22 cellular contexts compared by ENCODE assay signal in the genomic region with DNA sequence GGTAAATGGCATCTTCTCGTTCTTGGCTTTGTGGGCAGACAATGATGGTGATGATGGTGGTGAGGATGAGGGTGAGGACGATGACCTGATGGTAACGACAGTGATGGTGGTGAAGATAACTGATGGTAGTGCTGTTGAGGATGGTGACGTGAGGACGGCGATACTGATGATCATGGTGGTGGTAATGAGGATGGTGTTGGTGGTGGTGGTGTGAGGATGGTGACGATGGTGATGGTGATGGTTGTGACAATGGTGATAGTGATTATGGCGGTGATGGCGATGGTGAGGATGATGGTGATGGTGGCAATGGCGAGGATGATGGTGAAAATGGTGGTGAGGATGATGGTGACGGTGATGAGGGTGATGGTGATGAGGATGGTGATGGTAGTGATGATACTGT. TPM values are rescaled to one million over a fixed set of nuclear protein-coding genes. Genes with fewer than 3 reads are reported as not detected.
DNase-seq lines count a peak whose midpoint lies in the region; ATAC-seq, FAIRE-seq and TF ChIP-seq lines count a peak whose summit lies in the region.
"Had no signal": no experiment of that assay in that cellular context is flagged by ENCODE, and none has a peak within 500 bp of the region (broad histone marks: within the 10 kb centered on the region; RNA-seq: fewer than 3 reads in every experiment).

No MANE protein-coding gene starts in this region.

- H3K9me3 ChIP-seq in HEK293 (ENCODE audit: control insufficient read depth, insufficient read depth, low read depth, low read length) (no peaks in the 10 kb centered on the region), T-helper 17 cell (ENCODE audit: control insufficient read depth, low read length, poor library complexity, severe bottlenecking) (no peaks in the 10 kb centered on the region), trophoblast cell (ENCODE audit: insufficient read depth, low read depth, low read length) (peaks cover 4% of the 10 kb centered on the region)
- H3K9me3 ChIP-seq: SJCRH30 had no signal

- H3K79me1 ChIP-seq in trophoblast cell (ENCODE audit: low read length) = no peaks in the 10 kb centered on the region

- H3K4me1 Mint-ChIP-seq in T-helper 17 cell (peaks cover 16% of the 10 kb centered on the region), endothelial cell (ENCODE audit: unreplicated experiment) (no peaks in the 10 kb centered on the region)

- H3K27ac Mint-ChIP-seq in T-helper 17 cell = peak overlapping the region; percentile 86
- H3K27ac Mint-ChIP-seq in endothelial cell (ENCODE audit: unreplicated experiment) = peak overlapping the region; percentile 7
- H3K27ac Mint-ChIP-seq: B cell had no signal

- no peak overlapping the region for H3K18ac ChIP-seq in trophoblast cell (ENCODE audit: low read length)

- no peak overlapping the region for H4K12ac ChIP-seq in trophoblast cell (ENCODE audit: low read depth, low read length)

- H2AFZ ChIP-seq in trophoblast cell (ENCODE audit: insufficient read depth, low read length, poor library complexity) = no peak overlapping the region

- H4K91ac ChIP-seq in trophoblast cell (ENCODE audit: low read depth, low read length) = no peak overlapping the region

- no peak for DNase-seq in T-helper 17 cell
- no peak for DNase-seq in endothelial cell (ENCODE audit: low spot score)
- no peak for DNase-seq in trophoblast cell
- no peak for DNase-seq in cerebellar nuclear complex (lab: John Stamatoyannopoulos, UW)
- DNase-seq in frontal cortex (ENCODE audit: low spot score in 2 of 2) = no peak
- DNase-seq: KG1; NCI-H1048; NCI-H1417; NCI-H1694; NCI-H2029 treated with DMSO at 0.1 percent for 48 hours; NCI-H446 treated with DMSO at 0.1 percent for 48 hours; NCI-H526; NK-92 treated with Interleukin-12 subunit alpha and Interleukin-12 subunit beta, amount 100 ng/mL, for 24 hours; PC-3; SJCRH30 had no signal

- H3K36me3 ChIP-seq in HEK293 (ENCODE audit: control insufficient read depth in 2 of 2, insufficient read depth in 1 of 2, low read length in 2 of 2) (no peaks in the 10 kb centered on the region), trophoblast cell (ENCODE audit: control insufficient read depth in 1 of 2, insufficient read depth in 2 of 2, low read length in 2 of 2) (peaks cover 3 to 5% of the 10 kb centered on the region in 2 experiments)
- H3K36me3 ChIP-seq: SJCRH30 had no signal

- H4K8ac ChIP-seq in trophoblast cell (ENCODE audit: low read depth, low read length) = no peak overlapping the region

- no peak for ATAC-seq in T-helper 17 cell
- no peak for ATAC-seq in HG02610 (IDR thresholded peaks at IDR 0.05; ENCODE audit: unreplicated experiment)
- ATAC-seq: PC-3, Right ventricle myocardium inferior, SK-N-SH treated with all-trans-retinoic acid at 6 μM for 48 hours had no signal

- TF ChIP-seq CTCF in HEK293 (tag by site-specific recombination; IDR thresholded peaks at IDR 0.05) = no peak
- no peak for TF ChIP-seq CTCF in endothelial cell (IDR thresholded peaks at IDR 0.05; ENCODE audit: unreplicated experiment)

- WGBS in trophoblast cell (ENCODE audit: extremely low coverage, insufficient coverage, insufficient read length) = no CpG with 5 or more reads among the region's 11 CpGs

- H3K27ac ChIP-seq in HEK293 (ENCODE audit: extremely low read depth, low read depth, low read length) = no peak overlapping the region
- no peak overlapping the region for H3K27ac ChIP-seq in trophoblast cell (ENCODE audit: low read depth, low read length)
- H3K27ac ChIP-seq: C4-2B, SJCRH30 had no signal

- H3K27me3 Mint-ChIP-seq in T-helper 17 cell (no peaks in the 10 kb centered on the region), endothelial cell (ENCODE audit: unreplicated experiment) (peaks cover 6% of the 10 kb centered on the region)
- H3K27me3 Mint-ChIP-seq: B cell had no signal

- H2BK5ac ChIP-seq in trophoblast cell (ENCODE audit: low read depth, low read length, poor library complexity) = no peak overlapping the region

- no peak overlapping the region for H3K14ac ChIP-seq in trophoblast cell (ENCODE audit: low read length)

- H3K4me1 ChIP-seq in HEK293 (ENCODE audit: control insufficient read depth, insufficient read depth, low read length) (no peaks in the 10 kb centered on the region), trophoblast cell (ENCODE audit: control insufficient read depth in 1 of 2, insufficient read depth in 2 of 2, low read length in 2 of 2) (no peaks in the 10 kb centered on the region)
- H3K4me1 ChIP-seq: SJCRH30 had no signal

- H3K23ac ChIP-seq in trophoblast cell (ENCODE audit: low read length) = peak overlapping the region; percentile 11

- POLR2A ChIA-PET in HEK293 (lab: Yijun Ruan, JAX) = no interaction called here

- no peaks in the 10 kb centered on the region for H3K27me3 ChIP-seq in trophoblast cell (ENCODE audit: insufficient read depth, low read length)
- H3K27me3 ChIP-seq: SJCRH30 had no signal

- H3K79me2 ChIP-seq in trophoblast cell (ENCODE audit: control insufficient read depth, insufficient read depth, low read length, poor library complexity) = no peaks in the 10 kb centered on the region

- no peak overlapping the region for H2BK12ac ChIP-seq in trophoblast cell (ENCODE audit: low read length)

- FAIRE-seq in frontal cortex (lab: Jason Lieb, UNC) = no peak
- FAIRE-seq: H54 had no signal

- H3K36me3 Mint-ChIP-seq in T-helper 17 cell (ENCODE audit: low read depth) (peaks cover 5% of the 10 kb centered on the region), endothelial cell (ENCODE audit: low read depth, unreplicated experiment) (peaks cover 5% of the 10 kb centered on the region)

- H3K4me3 Mint-ChIP-seq in T-helper 17 cell (peak overlapping the region; percentile 83), endothelial cell (ENCODE audit: unreplicated experiment) (peak overlapping the region; percentile 44)
- H3K4me3 Mint-ChIP-seq: B cell had no signal

- no peak overlapping the region for H3K4me2 ChIP-seq in trophoblast cell (ENCODE audit: low read length)

- no peak overlapping the region for H2BK120ac ChIP-seq in trophoblast cell (ENCODE audit: insufficient read depth, low read length, poor library complexity)

- CTCF ChIA-PET in HEK293 (lab: Yijun Ruan, JAX) = interaction anchor here (0.5 to 1.3 kb wide), 2 partner anchors 17 to 188 kb away, joined by 3 to 4 read pairs; no protein-coding TSS in a partner anchor

- no peak overlapping the region for H2AK5ac ChIP-seq in trophoblast cell (ENCODE audit: low read length)

- no peak overlapping the region for H3K9ac ChIP-seq in trophoblast cell (ENCODE audit: low read length)

- no peaks in the 10 kb centered on the region for H3K9me3 Mint-ChIP-seq in endothelial cell (ENCODE audit: unreplicated experiment)

- H3K4me3 ChIP-seq in HEK293 (ENCODE audit: low read depth, low read length) = no peak overlapping the region
- H3K4me3 ChIP-seq in trophoblast cell (ENCODE audit: low read depth, low read length) = no peak overlapping the region
- H3K4me3 ChIP-seq: SJCRH30 had no signal

- no peak overlapping the region for H3K4ac ChIP-seq in trophoblast cell (ENCODE audit: low read depth, low read length)

TF ChIP-seq in HEK293, 187 proteins besides CTCF, POLR2A, EP300 and RAD21 (continues in another document):
- no peak for TF ChIP-seq ZNF48 (tag by site-specific recombination; IDR thresholded peaks at IDR 0.05)
- TF ChIP-seq MYNN (tag by site-specific recombination; IDR thresholded peaks at IDR 0.05; ENCODE audit: borderline replicate concordance) = no peak
- TF ChIP-seq ZNF175 (tag by site-specific recombination; IDR thresholded peaks at IDR 0.05) = no peak
- no peak for TF ChIP-seq ZBTB17 (tag by site-specific recombination; IDR thresholded peaks at IDR 0.05)
- TF ChIP-seq, protein P1, sequence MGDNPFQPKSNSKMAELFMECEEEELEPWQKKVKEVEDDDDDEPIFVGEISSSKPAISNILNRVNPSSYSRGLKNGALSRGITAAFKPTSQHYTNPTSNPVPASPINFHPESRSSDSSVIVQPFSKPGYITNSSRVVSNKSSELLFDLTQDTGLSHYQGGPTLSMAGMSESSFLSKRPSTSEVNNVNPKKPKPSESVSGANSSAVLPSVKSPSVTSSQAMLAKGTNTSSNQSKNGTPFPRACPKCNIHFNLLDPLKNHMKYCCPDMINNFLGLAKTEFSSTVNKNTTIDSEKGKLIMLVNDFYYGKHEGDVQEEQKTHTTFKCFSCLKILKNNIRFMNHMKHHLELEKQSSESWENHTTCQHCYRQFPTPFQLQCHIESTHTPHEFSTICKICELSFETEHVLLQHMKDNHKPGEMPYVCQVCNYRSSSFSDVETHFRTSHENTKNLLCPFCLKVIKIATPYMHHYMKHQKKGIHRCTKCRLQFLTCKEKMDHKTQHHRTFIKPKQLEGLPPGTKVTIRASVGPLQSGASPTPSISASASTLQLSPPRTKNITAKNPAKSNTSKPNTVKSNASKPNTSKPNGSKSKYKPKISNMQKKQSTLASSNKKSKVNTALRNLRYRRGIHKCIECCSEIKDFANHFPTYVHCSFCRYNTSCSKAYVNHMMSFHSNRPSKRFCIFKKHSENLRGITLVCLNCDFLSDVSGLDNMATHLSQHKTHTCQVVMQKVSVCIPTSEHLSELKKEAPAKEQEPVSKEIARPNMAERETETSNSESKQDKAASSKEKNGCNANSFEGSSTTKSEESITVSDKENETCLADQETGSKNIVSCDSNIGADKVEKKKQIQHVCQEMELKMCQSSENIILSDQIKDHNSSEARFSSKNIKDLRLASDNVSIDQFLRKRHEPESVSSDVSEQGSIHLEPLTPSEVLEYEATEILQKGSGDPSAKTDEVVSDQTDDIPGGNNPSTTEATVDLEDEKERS (tag by site-specific recombination; IDR thresholded peaks at IDR 0.05) = no peak
- TF ChIP-seq, protein P2, sequence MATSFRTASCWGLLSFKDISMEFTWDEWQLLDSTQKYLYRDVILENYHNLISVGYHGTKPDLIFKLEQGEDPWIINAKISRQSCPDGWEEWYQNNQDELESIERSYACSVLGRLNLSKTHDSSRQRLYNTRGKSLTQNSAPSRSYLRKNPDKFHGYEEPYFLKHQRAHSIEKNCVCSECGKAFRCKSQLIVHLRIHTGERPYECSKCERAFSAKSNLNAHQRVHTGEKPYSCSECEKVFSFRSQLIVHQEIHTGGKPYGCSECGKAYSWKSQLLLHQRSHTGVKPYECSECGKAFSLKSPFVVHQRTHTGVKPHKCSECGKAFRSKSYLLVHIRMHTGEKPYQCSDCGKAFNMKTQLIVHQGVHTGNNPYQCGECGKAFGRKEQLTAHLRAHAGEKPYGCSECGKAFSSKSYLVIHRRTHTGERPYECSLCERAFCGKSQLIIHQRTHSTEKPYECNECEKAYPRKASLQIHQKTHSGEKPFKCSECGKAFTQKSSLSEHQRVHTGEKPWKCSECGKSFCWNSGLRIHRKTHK (tag by site-specific recombination; IDR thresholded peaks at IDR 0.05) = no peak
- TF ChIP-seq ZNF658 (tag by site-specific recombination; IDR thresholded peaks at IDR 0.05) = peak; percentile 58; the same call in 1 of the 2 replicates
- TF ChIP-seq ZBTB7A (tag by site-specific recombination; IDR thresholded peaks at IDR 0.05; ENCODE audit: low read depth) = no peak
- peak; percentile 51; the same call in 1 of the 2 replicates for TF ChIP-seq ZNF473 (tag by site-specific recombination; IDR thresholded peaks at IDR 0.05)
- TF ChIP-seq ZNF248 (tag by site-specific recombination; IDR thresholded peaks at IDR 0.05) = 0 out of 2 replicates have a peak, but pooled peaks have one; percentile 68

RNA-seq across cellular contexts. Expression of a gene that starts 54.5 kb away (rescaled TPM):
- total RNA-seq in T-helper 17 cell = 10 to 100 TPM; 79.3 to 86.3 TPM
- total RNA-seq in endothelial cell (ENCODE audit: unreplicated experiment) = 38.4 TPM
- polyA plus RNA-seq in trophoblast cell (2013) = 64.1 and 68.4 TPM in 2 replicates
- total RNA-seq in frontal cortex = 4.1 TPM
